1 cellular context compared by ENCODE assay signal in the genomic region with DNA sequence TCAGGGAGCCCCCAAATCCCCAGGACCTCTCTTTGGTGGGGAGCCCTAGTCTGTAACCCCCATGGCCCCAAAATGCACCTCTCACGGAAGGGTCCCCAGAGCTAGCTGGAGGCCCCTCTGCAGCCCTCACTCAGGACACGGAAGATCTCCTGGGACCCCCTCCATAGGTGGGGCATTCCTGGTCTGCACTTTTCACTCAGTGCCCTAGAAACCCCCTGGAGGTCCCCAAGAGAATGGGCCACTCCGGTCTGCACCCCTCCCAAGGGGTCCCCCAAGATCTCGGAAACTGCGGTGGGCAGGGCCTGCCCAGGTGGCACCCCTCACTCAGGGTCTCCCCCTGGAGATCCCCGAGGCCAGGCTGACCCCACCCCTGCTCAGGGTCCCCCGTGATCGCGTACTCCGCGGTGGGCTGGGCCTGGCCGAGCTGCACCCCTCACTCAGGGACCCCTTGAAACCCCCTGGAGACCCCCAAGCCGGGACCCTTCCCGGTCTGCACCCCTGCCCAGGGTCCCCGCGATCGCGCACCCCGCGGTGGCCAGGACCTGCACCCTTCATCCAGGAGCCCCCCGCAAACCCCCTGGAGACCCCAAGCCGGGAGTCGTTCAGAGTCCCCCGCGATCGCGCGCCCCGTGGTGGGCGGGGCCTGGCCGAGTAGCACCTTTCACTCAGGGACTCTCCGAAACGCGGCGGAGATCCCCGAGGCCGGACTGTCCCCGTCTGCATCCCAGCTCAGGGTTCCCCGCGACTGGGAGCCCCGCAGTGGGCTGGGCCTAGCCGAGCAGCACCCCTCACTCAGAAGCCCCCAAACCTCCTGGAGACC.
TF ChIP-seq lines count a peak whose summit lies in the region.

No MANE protein-coding gene starts in this region.

TF ChIP-seq in HEK293, 187 proteins besides CTCF, POLR2A, EP300 and RAD21 (continued from another document):
- TF ChIP-seq, protein P1, sequence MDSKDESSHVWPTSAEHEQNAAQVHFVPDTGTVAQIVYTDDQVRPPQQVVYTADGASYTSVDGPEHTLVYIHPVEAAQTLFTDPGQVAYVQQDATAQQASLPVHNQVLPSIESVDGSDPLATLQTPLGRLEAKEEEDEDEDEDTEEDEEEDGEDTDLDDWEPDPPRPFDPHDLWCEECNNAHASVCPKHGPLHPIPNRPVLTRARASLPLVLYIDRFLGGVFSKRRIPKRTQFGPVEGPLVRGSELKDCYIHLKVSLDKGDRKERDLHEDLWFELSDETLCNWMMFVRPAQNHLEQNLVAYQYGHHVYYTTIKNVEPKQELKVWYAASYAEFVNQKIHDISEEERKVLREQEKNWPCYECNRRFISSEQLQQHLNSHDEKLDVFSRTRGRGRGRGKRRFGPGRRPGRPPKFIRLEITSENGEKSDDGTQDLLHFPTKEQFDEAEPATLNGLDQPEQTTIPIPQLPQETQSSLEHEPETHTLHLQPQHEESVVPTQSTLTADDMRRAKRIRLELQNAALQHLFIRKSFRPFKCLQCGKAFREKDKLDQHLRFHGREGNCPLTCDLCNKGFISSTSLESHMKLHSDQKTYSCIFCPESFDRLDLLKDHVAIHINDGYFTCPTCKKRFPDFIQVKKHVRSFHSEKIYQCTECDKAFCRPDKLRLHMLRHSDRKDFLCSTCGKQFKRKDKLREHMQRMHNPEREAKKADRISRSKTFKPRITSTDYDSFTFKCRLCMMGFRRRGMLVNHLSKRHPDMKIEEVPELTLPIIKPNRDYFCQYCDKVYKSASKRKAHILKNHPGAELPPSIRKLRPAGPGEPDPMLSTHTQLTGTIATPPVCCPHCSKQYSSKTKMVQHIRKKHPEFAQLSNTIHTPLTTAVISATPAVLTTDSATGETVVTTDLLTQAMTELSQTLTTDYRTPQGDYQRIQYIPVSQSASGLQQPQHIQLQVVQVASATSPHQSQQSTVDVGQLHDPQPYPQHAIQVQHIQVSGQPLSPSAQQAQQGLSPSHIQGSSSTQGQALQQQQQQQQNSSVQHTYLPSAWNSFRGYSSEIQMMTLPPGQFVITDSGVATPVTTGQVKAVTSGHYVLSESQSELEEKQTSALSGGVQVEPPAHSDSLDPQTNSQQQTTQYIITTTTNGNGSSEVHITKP (tag by site-specific recombination; IDR thresholded peaks at IDR 0.05) = peak; percentile 56; the same call in 1 of the 2 replicates
- no peak for TF ChIP-seq ZNF76 (tag by site-specific recombination; IDR thresholded peaks at IDR 0.05; ENCODE audit: borderline replicate concordance, low read depth)
- TF ChIP-seq ZBTB8A (tag by site-specific recombination; IDR thresholded peaks at IDR 0.05) = peak; percentile 66
- TF ChIP-seq ZNF423 (tag by site-specific recombination; IDR thresholded peaks at IDR 0.05) = no peak
- no peak for TF ChIP-seq MEIS1 (CRISPR knock-in tag; IDR thresholded peaks at IDR 0.05; ENCODE audit: borderline replicate concordance)
- no peak for TF ChIP-seq HOXD13 (CRISPR knock-in tag; IDR thresholded peaks at IDR 0.05; ENCODE audit: borderline replicate concordance)
- TF ChIP-seq, protein P2, sequence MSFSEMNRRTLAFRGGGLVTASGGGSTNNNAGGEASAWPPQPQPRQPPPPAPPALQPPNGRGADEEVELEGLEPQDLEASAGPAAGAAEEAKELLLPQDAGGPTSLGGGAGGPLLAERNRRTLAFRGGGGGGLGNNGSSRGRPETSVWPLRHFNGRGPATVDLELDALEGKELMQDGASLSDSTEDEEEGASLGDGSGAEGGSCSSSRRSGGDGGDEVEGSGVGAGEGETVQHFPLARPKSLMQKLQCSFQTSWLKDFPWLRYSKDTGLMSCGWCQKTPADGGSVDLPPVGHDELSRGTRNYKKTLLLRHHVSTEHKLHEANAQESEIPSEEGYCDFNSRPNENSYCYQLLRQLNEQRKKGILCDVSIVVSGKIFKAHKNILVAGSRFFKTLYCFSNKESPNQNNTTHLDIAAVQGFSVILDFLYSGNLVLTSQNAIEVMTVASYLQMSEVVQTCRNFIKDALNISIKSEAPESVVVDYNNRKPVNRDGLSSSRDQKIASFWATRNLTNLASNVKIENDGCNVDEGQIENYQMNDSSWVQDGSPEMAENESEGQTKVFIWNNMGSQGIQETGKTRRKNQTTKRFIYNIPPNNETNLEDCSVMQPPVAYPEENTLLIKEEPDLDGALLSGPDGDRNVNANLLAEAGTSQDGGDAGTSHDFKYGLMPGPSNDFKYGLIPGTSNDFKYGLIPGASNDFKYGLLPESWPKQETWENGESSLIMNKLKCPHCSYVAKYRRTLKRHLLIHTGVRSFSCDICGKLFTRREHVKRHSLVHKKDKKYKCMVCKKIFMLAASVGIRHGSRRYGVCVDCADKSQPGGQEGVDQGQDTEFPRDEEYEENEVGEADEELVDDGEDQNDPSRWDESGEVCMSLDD (tag by site-specific recombination; IDR thresholded peaks at IDR 0.05) = peak; percentile 72; the same call in 1 of the 2 replicates
- TF ChIP-seq, protein P3, sequence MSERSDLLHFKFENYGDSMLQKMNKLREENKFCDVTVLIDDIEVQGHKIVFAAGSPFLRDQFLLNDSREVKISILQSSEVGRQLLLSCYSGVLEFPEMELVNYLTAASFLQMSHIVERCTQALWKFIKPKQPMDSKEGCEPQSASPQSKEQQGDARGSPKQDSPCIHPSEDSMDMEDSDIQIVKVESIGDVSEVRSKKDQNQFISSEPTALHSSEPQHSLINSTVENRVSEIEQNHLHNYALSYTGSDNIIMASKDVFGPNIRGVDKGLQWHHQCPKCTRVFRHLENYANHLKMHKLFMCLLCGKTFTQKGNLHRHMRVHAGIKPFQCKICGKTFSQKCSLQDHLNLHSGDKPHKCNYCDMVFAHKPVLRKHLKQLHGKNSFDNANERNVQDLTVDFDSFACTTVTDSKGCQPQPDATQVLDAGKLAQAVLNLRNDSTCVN (tag by site-specific recombination; optimal IDR thresholded peaks at IDR 0.05) = peak; percentile 57
- no peak for TF ChIP-seq ZNF140 (tag by site-specific recombination; IDR thresholded peaks at IDR 0.05)
